8 cellular contexts compared by ENCODE assay signal in genomic region chr5:1103505-1104326, GRCh38.
A peak's percentile ranks its signal among the peaks of the same experiment; 100 is the strongest.
DNase-seq lines count a peak whose midpoint lies in the region; ATAC-seq lines count a peak whose summit lies in the region.
"Had no signal": no experiment of that assay in that cellular context is flagged by ENCODE, and none has a peak within 500 bp of the region (broad histone marks: within the 10 kb centered on the region; RNA-seq: fewer than 3 reads in every experiment).

No MANE protein-coding gene starts in this region.

- peak overlapping the region; percentile 8 for H3K4me3 Mint-ChIP-seq in activated naive CD8-positive, alpha-beta T cell treated with anti-CD3 and anti-CD28 coated beads, Interleukin-2, amount 50 U/mL, for 24 hours

- H3K4me1 Mint-ChIP-seq in activated naive CD8-positive, alpha-beta T cell treated with anti-CD3 and anti-CD28 coated beads, Interleukin-2, amount 50 U/mL, for 24 hours = peaks cover 69% of the 10 kb centered on the region

- peak overlapping the region; percentile 7 to 49 for H3K4me3 ChIP-seq in stomach smooth muscle (ENCODE audit: low read length in 2 of 2)

- no peak for ATAC-seq in activated naive CD8-positive, alpha-beta T cell treated with anti-CD3 and anti-CD28 coated beads, Interleukin-2, amount 50 U/mL, for 24 hours
- ATAC-seq in HG03439 (IDR thresholded peaks at IDR 0.05; ENCODE audit: unreplicated experiment) = no peak
- ATAC-seq in HG03460 (IDR thresholded peaks at IDR 0.05; ENCODE audit: unreplicated experiment) = no peak

- H3K27ac Mint-ChIP-seq in activated naive CD8-positive, alpha-beta T cell treated with anti-CD3 and anti-CD28 coated beads, Interleukin-2, amount 50 U/mL, for 24 hours = no peak overlapping the region

- H3K27ac ChIP-seq in layer of hippocampus (ENCODE audit: low read depth, low read length) (peak overlapping the region; percentile 71), stomach smooth muscle (ENCODE audit: low read length) (peak overlapping the region; percentile 62)

- in situ Hi-C loops in ACHN (cut with HindIII; ENCODE audit: low pct_ligation_motif_present, low pct_unique_long_range_greater_than_20kb, low sequenced_read_pairs) = no loop called here

- no peaks in the 10 kb centered on the region for H3K9me3 Mint-ChIP-seq in activated naive CD8-positive, alpha-beta T cell treated with anti-CD3 and anti-CD28 coated beads, Interleukin-2, amount 50 U/mL, for 24 hours

- no peaks in the 10 kb centered on the region for H3K36me3 Mint-ChIP-seq in activated naive CD8-positive, alpha-beta T cell treated with anti-CD3 and anti-CD28 coated beads, Interleukin-2, amount 50 U/mL, for 24 hours (ENCODE audit: low read depth)

- no peaks in the 10 kb centered on the region for H3K9me3 ChIP-seq in stomach smooth muscle (ENCODE audit: control insufficient read depth in 2 of 2, low read length in 2 of 2)

- no peaks in the 10 kb centered on the region for H3K27me3 ChIP-seq in layer of hippocampus (ENCODE audit: control insufficient read depth, insufficient read depth, low read length)
- H3K27me3 ChIP-seq in stomach smooth muscle (ENCODE audit: control insufficient read depth in 1 of 2, insufficient read depth in 2 of 2, low read length in 2 of 2) = no peaks in the 10 kb centered on the region

- H3K36me3 ChIP-seq in stomach smooth muscle (ENCODE audit: control insufficient read depth in 2 of 2, insufficient read depth in 2 of 2, low read length in 2 of 2) = no peaks in the 10 kb centered on the region

- H3K27me3 Mint-ChIP-seq in activated naive CD8-positive, alpha-beta T cell treated with anti-CD3 and anti-CD28 coated beads, Interleukin-2, amount 50 U/mL, for 24 hours = no peaks in the 10 kb centered on the region

- H3K4me1 ChIP-seq in stomach smooth muscle (ENCODE audit: control insufficient read depth, insufficient read depth, low read length) = peaks cover 68% of the 10 kb centered on the region

- H3K9ac ChIP-seq in stomach smooth muscle (ENCODE audit: low read length in 2 of 2) = peak overlapping the region in 1 of 2 donors; percentile 22

- peak; percentile 71 for DNase-seq in NCI-H2029 (lab: John Stamatoyannopoulos, UW)
- no peak for DNase-seq in activated naive CD8-positive, alpha-beta T cell treated with anti-CD3 and anti-CD28 coated beads, Interleukin-2, amount 50 U/mL, for 24 hours
- no peak for DNase-seq in ACHN
- DNase-seq: stimulated activated CD4-positive, alpha-beta T cell treated with anti-CD3 and anti-CD28 coated beads, Interleukin-2, amount 100 ng/mL, for 24 hours had no signal
